ENCODE assay signal across 1 cellular context in the genomic region with DNA sequence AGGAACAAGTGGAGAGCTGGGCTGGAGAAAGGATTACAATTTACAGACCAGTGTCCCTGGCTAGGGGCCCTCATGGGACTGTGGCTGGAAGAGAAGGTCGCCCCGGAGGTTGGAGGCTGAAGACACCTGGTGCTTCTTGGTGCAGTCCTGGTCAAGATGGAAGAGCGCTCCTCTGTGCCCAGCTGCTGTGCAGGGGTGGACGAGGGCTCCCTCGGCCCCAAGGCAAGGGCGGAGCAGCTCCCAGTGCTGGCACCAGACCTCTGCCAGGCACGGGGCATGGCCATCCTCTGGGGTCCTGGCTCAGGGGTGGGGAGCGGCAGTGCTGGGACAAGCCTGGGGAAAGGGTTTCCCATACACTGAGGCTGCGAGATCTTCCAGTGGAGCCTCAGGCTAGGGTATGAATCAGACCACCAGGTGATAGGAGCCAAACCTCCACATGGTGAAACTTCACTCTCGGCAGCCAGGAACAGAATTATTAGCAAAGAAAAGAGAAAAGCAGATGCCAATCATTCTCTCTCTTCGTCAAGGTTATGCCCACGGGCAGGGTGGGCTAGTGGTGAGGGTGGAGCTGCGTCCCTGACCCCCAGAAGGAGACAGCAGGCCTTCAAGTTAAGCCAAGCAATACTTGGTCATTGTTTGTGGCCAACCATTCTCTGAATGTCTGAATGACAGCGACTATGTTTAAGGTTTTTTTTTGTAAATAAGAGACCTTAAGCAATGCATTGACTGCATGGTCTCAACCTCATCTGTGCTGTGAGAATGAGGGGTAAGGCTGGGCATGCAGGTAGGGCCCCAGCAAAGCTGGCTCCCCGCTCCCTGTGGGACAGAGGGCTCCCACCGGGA.
A peak's percentile ranks its signal among the peaks of the same experiment; 100 is the strongest.
TF ChIP-seq lines count a peak whose summit lies in the region.

No MANE protein-coding gene starts in this region.

TF ChIP-seq in K562, 482 proteins besides CTCF, POLR2A, EP300 and RAD21 (continued from another document):
- TF ChIP-seq, protein P1, sequence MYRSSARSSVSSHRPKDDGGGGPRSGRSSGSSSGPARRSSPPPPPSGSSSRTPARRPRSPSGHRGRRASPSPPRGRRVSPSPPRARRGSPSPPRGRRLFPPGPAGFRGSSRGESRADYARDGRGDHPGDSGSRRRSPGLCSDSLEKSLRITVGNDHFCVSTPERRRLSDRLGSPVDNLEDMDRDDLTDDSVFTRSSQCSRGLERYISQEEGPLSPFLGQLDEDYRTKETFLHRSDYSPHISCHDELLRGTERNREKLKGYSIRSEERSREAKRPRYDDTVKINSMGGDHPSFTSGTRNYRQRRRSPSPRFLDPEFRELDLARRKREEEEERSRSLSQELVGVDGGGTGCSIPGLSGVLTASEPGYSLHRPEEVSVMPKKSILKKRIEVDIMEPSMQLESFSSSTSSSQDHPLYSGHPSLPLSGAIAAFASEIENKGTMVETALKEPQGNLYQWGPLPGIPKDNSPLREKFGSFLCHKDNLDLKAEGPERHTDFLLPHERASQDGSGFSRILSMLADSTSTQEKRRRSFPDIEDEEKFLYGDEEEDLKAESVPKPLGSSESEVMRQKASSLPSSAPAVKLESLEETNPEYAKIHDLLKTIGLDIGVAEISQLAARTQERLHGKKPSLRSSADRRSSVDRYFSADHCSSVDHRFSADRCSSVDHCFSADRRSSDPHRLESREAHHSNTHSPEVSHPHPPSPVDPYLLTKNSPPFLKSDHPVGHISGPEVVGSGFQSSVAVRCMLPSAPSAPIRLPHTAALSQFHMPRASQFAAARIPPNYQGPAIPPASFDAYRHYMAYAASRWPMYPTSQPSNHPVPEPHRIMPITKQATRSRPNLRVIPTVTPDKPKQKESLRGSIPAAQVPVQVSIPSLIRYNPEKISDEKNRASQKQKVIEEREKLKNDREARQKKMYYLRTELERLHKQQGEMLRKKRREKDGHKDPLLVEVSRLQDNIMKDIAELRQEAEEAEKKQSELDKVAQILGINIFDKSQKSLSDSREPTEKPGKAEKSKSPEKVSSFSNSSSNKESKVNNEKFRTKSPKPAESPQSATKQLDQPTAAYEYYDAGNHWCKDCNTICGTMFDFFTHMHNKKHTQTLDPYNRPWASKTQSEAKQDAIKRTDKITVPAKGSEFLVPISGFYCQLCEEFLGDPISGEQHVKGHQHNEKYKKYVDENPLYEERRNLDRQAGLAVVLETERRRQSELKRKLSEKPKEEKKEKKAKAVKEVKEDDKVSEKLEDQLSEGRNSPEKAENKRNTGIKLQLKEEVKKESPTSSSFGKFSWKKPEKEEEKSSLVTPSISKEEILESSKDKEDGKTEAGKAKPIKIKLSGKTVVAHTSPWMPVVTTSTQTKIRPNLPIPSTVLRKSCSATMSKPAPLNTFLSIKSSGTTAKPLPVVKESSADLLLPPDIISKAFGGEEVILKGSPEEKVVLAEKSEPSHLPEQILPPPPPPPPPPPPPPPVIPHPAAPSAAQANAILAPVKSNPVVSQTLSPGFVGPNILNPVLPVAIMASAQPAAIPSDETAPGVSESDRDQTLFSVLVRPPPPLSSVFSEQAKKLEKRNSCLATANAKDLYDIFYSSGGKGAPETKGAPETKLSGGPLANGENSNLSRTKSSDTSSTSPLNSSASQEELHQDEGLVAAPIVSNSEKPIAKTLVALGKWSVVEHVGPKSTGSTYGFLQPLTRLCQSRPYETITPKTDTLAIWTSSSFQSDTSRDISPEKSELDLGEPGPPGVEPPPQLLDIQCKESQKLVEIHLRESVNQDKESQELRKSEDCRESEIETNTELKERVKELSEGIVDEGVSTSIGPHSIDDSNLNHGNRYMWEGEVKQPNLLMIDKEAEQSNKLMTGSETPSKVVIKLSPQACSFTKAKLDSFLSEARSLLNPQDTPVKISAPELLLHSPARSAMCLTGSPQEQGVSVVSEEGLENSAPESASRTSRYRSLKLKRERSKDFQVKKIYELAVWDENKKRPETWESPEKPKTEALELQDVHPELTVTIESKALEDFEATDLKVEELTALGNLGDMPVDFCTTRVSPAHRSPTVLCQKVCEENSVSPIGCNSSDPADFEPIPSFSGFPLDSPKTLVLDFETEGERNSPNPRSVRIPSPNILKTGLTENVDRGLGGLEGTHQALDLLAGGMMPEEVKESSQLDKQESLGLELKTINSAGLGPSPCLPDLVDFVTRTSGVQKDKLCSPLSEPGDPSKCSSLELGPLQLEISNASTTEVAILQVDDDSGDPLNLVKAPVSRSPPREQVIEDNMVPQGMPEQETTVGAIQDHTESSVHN (IDR thresholded peaks at IDR 0.05; ENCODE audit: borderline replicate concordance in 1 of 2, low read depth in 1 of 2), result no peak
- no peak for TF ChIP-seq ZNF12 (CRISPR knock-in tag; IDR thresholded peaks at IDR 0.05)
- TF ChIP-seq SIN3B (IDR thresholded peaks at IDR 0.05; ENCODE audit: low read depth), result no peak
- TF ChIP-seq HDGF (IDR thresholded peaks at IDR 0.05), result no peak
- TF ChIP-seq KAT8 (IDR thresholded peaks at IDR 0.05; ENCODE audit: low read depth), result no peak
- TF ChIP-seq, protein P2, sequence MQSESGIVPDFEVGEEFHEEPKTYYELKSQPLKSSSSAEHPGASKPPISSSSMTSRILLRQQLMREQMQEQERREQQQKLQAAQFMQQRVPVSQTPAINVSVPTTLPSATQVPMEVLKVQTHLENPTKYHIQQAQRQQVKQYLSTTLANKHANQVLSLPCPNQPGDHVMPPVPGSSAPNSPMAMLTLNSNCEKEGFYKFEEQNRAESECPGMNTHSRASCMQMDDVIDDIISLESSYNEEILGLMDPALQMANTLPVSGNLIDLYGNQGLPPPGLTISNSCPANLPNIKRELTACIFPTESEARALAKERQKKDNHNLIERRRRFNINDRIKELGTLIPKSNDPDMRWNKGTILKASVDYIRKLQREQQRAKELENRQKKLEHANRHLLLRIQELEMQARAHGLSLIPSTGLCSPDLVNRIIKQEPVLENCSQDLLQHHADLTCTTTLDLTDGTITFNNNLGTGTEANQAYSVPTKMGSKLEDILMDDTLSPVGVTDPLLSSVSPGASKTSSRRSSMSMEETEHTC (IDR thresholded peaks at IDR 0.05), result no peak
- no peak for TF ChIP-seq SAFB (IDR thresholded peaks at IDR 0.05; ENCODE audit: borderline replicate concordance, low read depth, low read length)
- no peak for TF ChIP-seq SREBF2 (CRISPR knock-in tag; IDR thresholded peaks at IDR 0.05)
- peak; percentile 74; the same call in 1 of the 2 replicates for TF ChIP-seq ZNF165 (CRISPR knock-in tag; IDR thresholded peaks at IDR 0.05; ENCODE audit: borderline replicate concordance)
- TF ChIP-seq NFIX (CRISPR knock-in tag; IDR thresholded peaks at IDR 0.05; ENCODE audit: low read depth), result no peak
- no peak for TF ChIP-seq MIER1 (IDR thresholded peaks at IDR 0.05; ENCODE audit: low read depth)
- no peak for TF ChIP-seq ELF2 (CRISPR knock-in tag; IDR thresholded peaks at IDR 0.05)
- TF ChIP-seq, protein P3, sequence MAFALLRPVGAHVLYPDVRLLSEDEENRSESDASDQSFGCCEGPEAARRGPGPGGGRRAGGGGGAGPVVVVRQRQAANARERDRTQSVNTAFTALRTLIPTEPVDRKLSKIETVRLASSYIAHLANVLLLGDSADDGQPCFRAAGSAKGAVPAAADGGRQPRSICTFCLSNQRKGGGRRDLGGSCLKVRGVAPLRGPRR (CRISPR knock-in tag; IDR thresholded peaks at IDR 0.05), result 0 out of 2 replicates have a peak, but pooled peaks have one; percentile 69
